Comparison of ENCODE assay signal across 17 cellular contexts in the genomic region with DNA sequence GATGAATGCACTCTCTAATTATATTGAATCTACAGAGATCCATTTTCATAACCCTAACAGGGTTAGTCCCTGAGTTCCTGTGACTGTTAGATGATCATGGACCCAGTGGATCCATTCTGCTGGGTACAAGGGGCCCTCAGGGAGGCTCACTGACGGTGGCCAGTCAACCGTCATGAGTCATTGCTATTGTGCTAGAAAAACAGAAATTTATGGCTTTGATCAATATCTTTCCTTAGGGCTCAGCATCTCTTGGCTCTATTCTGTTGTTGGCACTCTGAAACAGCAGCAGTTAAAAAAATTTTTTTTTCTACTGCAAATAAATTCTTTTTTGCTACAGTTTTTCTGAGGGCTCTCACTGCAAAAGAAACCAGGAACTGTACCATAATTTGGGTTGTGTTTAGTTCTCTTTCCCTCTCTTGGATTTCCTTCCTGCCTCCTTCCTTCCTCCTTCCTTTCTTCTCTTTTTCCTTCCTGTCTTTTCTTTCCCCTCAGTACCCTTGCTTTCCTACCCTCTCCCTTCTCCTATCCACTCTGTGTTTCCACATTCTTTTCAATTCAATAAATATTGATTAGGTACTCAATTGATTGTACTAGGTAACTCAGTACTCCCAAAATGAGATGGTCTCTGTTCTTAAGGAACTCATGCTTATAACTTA.
"Had no signal": no experiment of that assay in that cellular context is flagged by ENCODE, and none has a peak within 500 bp of the region (broad histone marks: within the 10 kb centered on the region; RNA-seq: fewer than 3 reads in every experiment).

No MANE protein-coding gene starts in this region.

- H3K36me3 Mint-ChIP-seq: activated naive CD8-positive, alpha-beta T cell; mesothelial cell of epicardium; natural killer cell treated with Interleukin-12 subunit alpha and Interleukin-12 subunit beta and Interleukin-15 and Interleukin-18, amount 100 ng/mL, for 72 hours; WTC11 had no signal

- H3K4me1 Mint-ChIP-seq: activated CD4-positive, alpha-beta T cell treated with anti-CD3 and anti-CD28 coated beads for 36 hours had no signal

- H3K27me3 ChIP-seq: cardiac muscle cell, thyroid gland had no signal

- H3K9me3 ChIP-seq: lower lobe of right lung, thyroid gland had no signal

- H3K27ac ChIP-seq: cardiac muscle cell, lower lobe of right lung had no signal

- H3K27ac Mint-ChIP-seq: activated CD4-positive, alpha-beta T cell treated with anti-CD3 and anti-CD28 coated beads for 36 hours; activated naive CD8-positive, alpha-beta T cell; activated T-helper 1 cell treated with anti-CD3 and anti-CD28 coated beads, Interleukin-12 subunit alpha, Interleukin-12 subunit beta, Interleukin-2, Interleukin-4 antibody, amounts not matched to agents 30 ng/mL and 10 ng/mL and 1 ng/mL, durations not matched to agents 14 hours and 24 hours and 36 hours; mesothelial cell of epicardium; natural killer cell treated with Interleukin-12 subunit alpha and Interleukin-12 subunit beta and Interleukin-15 and Interleukin-18, amount 100 ng/mL, for 72 hours; WTC11 had no signal

- H3K4me1 ChIP-seq: lower lobe of right lung had no signal

- H3K9me3 Mint-ChIP-seq: activated T-helper 1 cell treated with anti-CD3 and anti-CD28 coated beads, Interleukin-12 subunit alpha, Interleukin-12 subunit beta, Interleukin-2, Interleukin-4 antibody, amounts not matched to agents 30 ng/mL and 10 ng/mL and 1 ng/mL, durations not matched to agents 14 hours and 24 hours and 36 hours; mesothelial cell of epicardium; natural killer cell treated with Interleukin-12 subunit alpha and Interleukin-12 subunit beta and Interleukin-15 and Interleukin-18, amount 100 ng/mL, for 72 hours; WTC11 had no signal

- H3K4me3 ChIP-seq: cardiac muscle cell, lower lobe of right lung, thyroid gland had no signal

- DNase-seq: activated CD4-positive, alpha-beta T cell treated with anti-CD3 and anti-CD28 coated beads for 36 hours; activated CD4-positive, alpha-beta T cell treated with anti-CD3 and anti-CD28 coated beads, Interleukin-2, amount 50 U/mL, for 48 hours; activated gamma-delta T cell treated with Interleukin-2 at 50 U/mL for 16 hours; activated T-cell treated with anti-CD3 and anti-CD28 coated beads for 4 hours; foreskin melanocyte; lower lobe of right lung; stimulated activated CD4-positive, alpha-beta T cell treated with anti-CD3 and anti-CD28 coated beads, Interleukin-12 subunit alpha, Interleukin-12 subunit beta, amount 100 ng/mL, for 4 hours; stimulated activated CD4-positive, alpha-beta T cell treated with anti-CD3 and anti-CD28 coated beads, Interleukin-1b, Interleukin-23, amount 100 ng/mL, for 48 hours; stimulated activated CD8-positive, alpha-beta memory T cell treated with anti-CD3 and anti-CD28 coated beads, Interleukin-4, amount 100 ng/mL, for 48 hours; stimulated activated naive CD4-positive, alpha-beta T cell treated with Interleukin-2 at 50 U/mL for 16 hours; thyroid gland had no signal

- H3K36me3 ChIP-seq: cardiac muscle cell, lower lobe of right lung, thyroid gland had no signal

- H3K4me3 Mint-ChIP-seq: activated CD4-positive, alpha-beta T cell treated with anti-CD3 and anti-CD28 coated beads for 36 hours; activated naive CD8-positive, alpha-beta T cell; activated T-helper 1 cell treated with anti-CD3 and anti-CD28 coated beads, Interleukin-12 subunit alpha, Interleukin-12 subunit beta, Interleukin-2, Interleukin-4 antibody, amounts not matched to agents 30 ng/mL and 10 ng/mL and 1 ng/mL, durations not matched to agents 14 hours and 24 hours and 36 hours; mesothelial cell of epicardium; natural killer cell treated with Interleukin-12 subunit alpha and Interleukin-12 subunit beta and Interleukin-15 and Interleukin-18, amount 100 ng/mL, for 72 hours; WTC11 had no signal
